9 cellular contexts compared by ENCODE assay signal in the genomic region with DNA sequence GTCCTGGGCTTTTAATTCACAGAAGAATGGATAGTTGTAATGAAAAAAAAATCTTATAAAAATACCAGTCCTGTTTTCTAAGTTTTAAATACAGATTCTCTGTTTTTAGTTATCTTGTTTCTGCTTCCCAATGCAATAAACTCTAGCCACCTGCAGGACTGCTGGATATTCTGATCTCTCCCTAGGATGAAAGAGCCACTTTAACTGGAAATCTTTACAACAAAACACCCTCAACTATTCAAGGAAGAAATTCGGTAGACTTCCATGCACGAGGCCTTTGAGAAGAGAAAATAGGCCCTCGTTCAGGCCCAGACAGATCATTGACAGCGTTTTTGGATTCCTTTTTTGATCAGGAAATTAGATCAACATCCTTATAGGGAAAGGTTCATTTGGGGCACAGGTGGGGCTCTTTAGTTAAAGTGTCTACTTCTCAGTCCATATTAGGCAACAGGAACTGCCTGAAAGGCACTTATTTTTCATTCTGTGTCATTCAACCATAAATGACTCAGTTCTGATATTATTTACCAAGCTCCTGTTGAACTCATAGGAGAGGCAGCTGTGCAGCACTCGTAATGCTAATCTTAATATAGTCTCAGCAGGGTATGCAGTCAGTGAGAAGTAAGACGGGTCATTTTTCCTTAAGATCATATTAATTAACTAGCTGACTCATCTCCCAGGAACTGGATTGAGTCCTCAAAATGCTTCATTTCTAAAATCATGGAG.
DNase-seq lines count a peak whose midpoint lies in the region; ATAC-seq and TF ChIP-seq lines count a peak whose summit lies in the region.
"Had no signal": no experiment of that assay in that cellular context is flagged by ENCODE, and none has a peak within 500 bp of the region (broad histone marks: within the 10 kb centered on the region; RNA-seq: fewer than 3 reads in every experiment).

No MANE protein-coding gene starts in this region.

- TF ChIP-seq CTCF in fibroblast of mammary gland (conservative IDR thresholded peaks at IDR 0.05; ENCODE audit: control insufficient read depth, insufficient read depth, low read depth, low read length): no peak

- DNase-seq in NOMO-1 (lab: John Stamatoyannopoulos, UW; ENCODE audit: unreplicated experiment in 2 of 2) (peak; percentile 36 to 76), NOMO-1 treated with dmso at 0.1 percent for 144 hours (lab: John Stamatoyannopoulos, UW; ENCODE audit: unreplicated experiment) (no peak), LHCN-M2 (ENCODE audit: low read depth) (peak; percentile 99), SW480 (ENCODE audit: low spot score) (peak; percentile 90), fibroblast of mammary gland (ENCODE audit: low read depth) (peak; percentile 96), NCI-H1930 (lab: John Stamatoyannopoulos, UW) (no peak)
- DNase-seq in stimulated activated CD4-positive, alpha-beta T cell treated with anti-CD3 and anti-CD28 coated beads, TNF-alpha, amount 100 ng/mL, for 48 hours (ENCODE audit: low read depth in 3 of 3): peak in 2 of 3 donors; percentile 8 to 10

- no peak overlapping the region for H3K4me3 ChIP-seq in fibroblast of mammary gland (ENCODE audit: control insufficient read depth, low read depth, low read length)
- H3K4me3 ChIP-seq: BLaER1 had no signal

- ATAC-seq in GM21576 (IDR thresholded peaks at IDR 0.05; ENCODE audit: unreplicated experiment): peak; percentile 85

Comparison
In these comparisons a context has a peak if more than half of its experiments do, and no peak if none do; other contexts are left out.
1. DNase-seq: peak in NOMO-1 (2 of 2), LHCN-M2 (single experiment), SW480 (single experiment), fibroblast of mammary gland (single experiment) and stimulated activated CD4-positive, alpha-beta T cell treated with anti-CD3 and anti-CD28 coated beads, TNF-alpha, amount 100 ng/mL, for 48 hours (2 of 3); none in NOMO-1 treated with dmso at 0.1 percent for 144 hours (single experiment) and NCI-H1930 (0 of 2).